1 cellular context compared by ENCODE assay signal in genomic region chr3:49120438-49121135, GRCh38.
TF ChIP-seq lines count a peak whose summit lies in the region.

TSS of gene USP19 (minus strand) at chr3:49120823. CDS start at chr3:49119145, 1,678 bp downstream.

TF ChIP-seq in GM12878, 131 proteins besides CTCF, POLR2A, EP300 and RAD21 (continued from another document):
- TF ChIP-seq E4F1 (IDR thresholded peaks at IDR 0.05; ENCODE audit: borderline replicate concordance, partially characterized antibody) = peak; percentile 21
- no peak for TF ChIP-seq SUZ12 (IDR thresholded peaks at IDR 0.05; ENCODE audit: unreplicated experiment)
- TF ChIP-seq GATAD2B (conservative IDR thresholded peaks at IDR 0.05; ENCODE audit: low read depth) = peak; percentile 89
- no peak for TF ChIP-seq HDGF (IDR thresholded peaks at IDR 0.05)
